12 cellular contexts compared by ENCODE assay signal in the genomic region with DNA sequence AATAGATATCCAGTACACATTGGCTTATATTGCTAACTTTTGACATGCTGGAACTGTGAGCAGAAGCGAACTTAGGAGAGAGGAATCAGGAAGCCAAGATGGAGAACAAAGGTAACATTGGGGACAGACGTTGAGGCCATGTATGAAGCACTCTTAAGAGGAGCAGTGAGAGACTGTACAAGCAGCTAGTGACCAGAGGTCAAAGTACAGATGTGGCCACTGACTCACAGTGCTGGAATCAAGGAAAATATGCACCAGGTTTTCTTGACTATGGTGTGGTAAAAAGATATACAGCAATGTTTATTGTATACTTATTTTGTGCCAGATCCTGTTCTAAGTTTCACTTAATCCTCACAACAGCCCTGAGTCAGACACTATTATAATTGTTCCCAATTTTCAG. TPM values are rescaled to one million over a fixed set of nuclear protein-coding genes. Genes with fewer than 3 reads are reported as not detected.
DNase-seq lines count a peak whose midpoint lies in the region; ATAC-seq, FAIRE-seq and TF ChIP-seq lines count a peak whose summit lies in the region.
"Had no signal": no experiment of that assay in that cellular context is flagged by ENCODE, and none has a peak within 500 bp of the region (broad histone marks: within the 10 kb centered on the region; RNA-seq: fewer than 3 reads in every experiment).

No MANE protein-coding gene starts in this region.

- BruUV-seq in HepG2 (replicated peaks; lab: Mats Ljungman, UMichigan) = no TSS peak

- POLR2A ChIA-PET in A549 (lab: Yijun Ruan, JAX) = interaction anchor here (0.9 kb wide), 1 partner anchor 203 kb away, joined by 3 read pairs; a partner anchor contains a TSS
- POLR2A ChIA-PET in HepG2 (lab: Yijun Ruan, JAX) = interaction anchor here (0.5 to 2.3 kb wide), 7 partner anchors 58 to 759 kb away, joined by 3 to 18 read pairs (median 3); a partner anchor contains a TSS

- no peak overlapping the region for H2AFZ ChIP-seq in HepG2 (ENCODE audit: low read length)

- TF ChIP-seq CTCF in A549 (IDR thresholded peaks at IDR 0.05) (no peak), bronchial epithelial cell (IDR thresholded peaks at IDR 0.05; ENCODE audit: insufficient read depth, low read length, severe bottlenecking) (no peak), HepG2 (CRISPR knock-in tag; IDR thresholded peaks at IDR 0.05) (no peak), heart left ventricle (IDR thresholded peaks at IDR 0.05) (no peak), GM13977 (IDR thresholded peaks at IDR 0.05; ENCODE audit: extremely low read depth, insufficient read depth, missing control alignments) (no peak), coronary artery (IDR thresholded peaks at IDR 0.05) (no peak)

- H4K20me1 ChIP-seq in HepG2 (ENCODE audit: insufficient read depth, low read length) = no peaks in the 10 kb centered on the region

- peak overlapping the region; percentile 4; the same call in 1 of the 2 replicates for H3K9ac ChIP-seq in HepG2 (ENCODE audit: insufficient read depth, low read depth, low read length)

- TF ChIP-seq RAD21 in A549 (conservative IDR thresholded peaks at IDR 0.05 in 1 of 2, IDR thresholded peaks at IDR 0.05 in 1 of 2) (no peak), HepG2 (CRISPR knock-in tag; IDR thresholded peaks at IDR 0.05) (no peak)

- peak overlapping the region; percentile 60 for H3K4me2 ChIP-seq in A549
- peak overlapping the region; percentile 56 for H3K4me2 ChIP-seq in HepG2 (ENCODE audit: low read depth, low read length)

- H3K27me3 ChIP-seq in bronchial epithelial cell (ENCODE audit: control insufficient read depth, insufficient read depth, low read length) (no peaks in the 10 kb centered on the region), HepG2 (ENCODE audit: control insufficient read depth in 1 of 2, insufficient read depth in 2 of 2, low read length in 2 of 2) (no peaks in the 10 kb centered on the region), heart left ventricle (no peaks in the 10 kb centered on the region)

- DNase-seq in A549 (ENCODE audit: low read depth in 1 of 2, low spot score in 1 of 2) (peak; percentile 26 to 66), HT1080 (ENCODE audit: low read depth) (peak; percentile 75), bronchial epithelial cell (ENCODE audit: low read depth) (peak; percentile 59), HepG2 (ENCODE audit: low spot score) (peak; percentile 81), heart left ventricle (no peak), GM13977 (ENCODE audit: low spot score) (no peak), coronary artery (ENCODE audit: low spot score) (no peak)
- DNase-seq: NCI-H1105 treated with DMSO at 0.1 percent for 48 hours; psoas muscle; SIG-M5; stimulated activated CD8-positive, alpha-beta memory T cell treated with anti-CD3 and anti-CD28 coated beads, Interleukin-4, amount 100 ng/mL, for 48 hours had no signal

- in situ Hi-C loops in HepG2 (cut with HindIII; ENCODE audit: extremely low pct_ligation_motif_present, low pct_unique_long_range_greater_than_20kb) (no loop called here), GM13977 (cut with MboI; ENCODE audit: low pct_unique_long_range_greater_than_20kb, low sequenced_read_pairs, unreplicated experiment) (no loop called here)

- WGBS in A549 (ENCODE audit: missing lambda C conversion rate) = 26% methylated on average over 2 of the region's 2 CpGs
- WGBS in HepG2 (ENCODE audit: low lambda C conversion rate) = 4% methylated on average over 2 of the region's 2 CpGs
- 74 to 81% (median 77%) methylated on average over 2 of the region's 2 CpGs for WGBS in heart left ventricle, 4 donors

- FAIRE-seq in A549 (lab: Jason Lieb, UNC) (no peak), bronchial epithelial cell (lab: Jason Lieb, UNC) (no peak), HepG2 (lab: Jason Lieb, UNC) (peak; percentile 92)

- TF ChIP-seq POLR2A in A549 (IDR thresholded peaks at IDR 0.05; ENCODE audit: low read length) (no peak), HepG2 (IDR thresholded peaks at IDR 0.05; ENCODE audit: insufficient read depth in 1 of 2, low read depth in 2 of 2, low read length in 2 of 2) (no peak), heart left ventricle (IDR thresholded peaks at IDR 0.05) (no peak)

- H3K9me3 ChIP-seq in A549 = no peaks in the 10 kb centered on the region
- H3K9me3 ChIP-seq in HepG2 (ENCODE audit: low read length) = no peaks in the 10 kb centered on the region
- no peaks in the 10 kb centered on the region for H3K9me3 ChIP-seq in heart left ventricle
- H3K9me3 ChIP-seq: psoas muscle had no signal

- intact Hi-C loops in HepG2 (cut with micrococcal nuclease; ENCODE audit: unreplicated experiment) = no loop called here
- intact Hi-C loops in heart left ventricle (cut with DNase I) = loop anchor here in 1 of 10 donors (10.0 kb wide), 1 partner anchor 59 kb away; no protein-coding TSS in a partner anchor

- no peaks in the 10 kb centered on the region for H3K79me2 ChIP-seq in HepG2 (ENCODE audit: insufficient read depth, low read length)

- ATAC-seq in A549 (peak; percentile 89 to 91), HepG2 (peak; percentile 92), heart left ventricle (no peak), GM18861 (IDR thresholded peaks at IDR 0.05; ENCODE audit: unreplicated experiment) (no peak)

- H3K4me1 ChIP-seq in A549 (peaks cover 66% of the 10 kb centered on the region), HepG2 (ENCODE audit: insufficient read depth, low read length) (peaks cover 38% of the 10 kb centered on the region), heart left ventricle (peaks cover 0 to 9% (median 0%) of the 10 kb centered on the region in 12 donors)
- H3K4me1 ChIP-seq: psoas muscle had no signal

- H3K36me3 ChIP-seq in bronchial epithelial cell (ENCODE audit: control insufficient read depth, insufficient read depth, low read length) = peaks cover 4% of the 10 kb centered on the region
- H3K36me3 ChIP-seq in HepG2 (replicated peaks in 1 of 2; ENCODE audit: control insufficient read depth in 1 of 2, insufficient read depth in 2 of 2, low read length in 2 of 2) = no peaks in the 10 kb centered on the region
- no peaks in the 10 kb centered on the region for H3K36me3 ChIP-seq in heart left ventricle

- H3K27ac ChIP-seq in A549 = peak overlapping the region; percentile 76 to 84
- peak overlapping the region; percentile 41 for H3K27ac ChIP-seq in HepG2 (ENCODE audit: extremely low read length, insufficient read depth, low read length)
- H3K27ac ChIP-seq in heart left ventricle = no peak overlapping the region
- no peak overlapping the region for H3K27ac ChIP-seq in coronary artery
- H3K27ac ChIP-seq: psoas muscle had no signal

- TF ChIP-seq EP300 in A549 (IDR thresholded peaks at IDR 0.05) (no peak), HepG2 (IDR thresholded peaks at IDR 0.05; ENCODE audit: low read depth in 2 of 2, low read length in 2 of 2) (peak in 1 of 2 experiments; percentile 43; a peak in 1 of 4 replicates), HepG2 (CRISPR knock-in tag; IDR thresholded peaks at IDR 0.05; ENCODE audit: borderline replicate concordance) (peak; percentile 41; the same call in 1 of the 2 replicates)

- CTCF ChIA-PET in A549 (lab: Yijun Ruan, JAX) (interaction anchor here (2.0 kb wide), 1 partner anchor 58 kb away, joined by 5 read pairs; no protein-coding TSS in a partner anchor), HepG2 (lab: Yijun Ruan, JAX; ENCODE audit: low intra/inter-chr PET ratio, low total read pairs) (no interaction called here)

- H3K4me3 ChIP-seq in A549 (no peak overlapping the region), bronchial epithelial cell (ENCODE audit: low read depth, low read length) (no peak overlapping the region), HepG2 (replicated peaks in 1 of 3; ENCODE audit: insufficient read depth in 1 of 3, low read depth in 2 of 3, low read length in 3 of 3) (peak overlapping the region in 1 of 3 experiments; percentile 7; a peak in 1 of 6 replicates), heart left ventricle (no peak overlapping the region), coronary artery (no peak overlapping the region)
- H3K4me3 ChIP-seq: psoas muscle had no signal

TF ChIP-seq in HepG2, 621 proteins besides CTCF, POLR2A, EP300 and RAD21 (continues in another document):
- TF ChIP-seq ZMYM4 (CRISPR knock-in tag; IDR thresholded peaks at IDR 0.05) = 0 out of 2 replicates have a peak, but pooled peaks have one; percentile 20

RNA-seq across cellular contexts. Expression of a gene that starts 2.0 kb away (rescaled TPM):
- polyA plus RNA-seq in A549 (2011; rRNA removed) (6.9 and 7.3 TPM in 2 replicates), A549 (2017; fragmentation: RNase III; extraction: RNeasy Plus Mini Kit Qiagen cat#74134 plus additional on column Dnase treatment) (1.0 to 1.6 TPM (median 1.1 TPM) in 3 replicates), HepG2 (2011; rRNA removed) (0.32 and 0.37 TPM in 2 replicates), heart left ventricle (under 1 TPM; 0.42 to 0.50 TPM)
- 0.58 and 0.63 TPM in 2 replicates for polyA plus RNA-seq in A549 (2012; cell fraction: cytosol; rRNA removed)
- 1.3 and 2.1 TPM in 2 replicates for polyA plus RNA-seq in A549 (2012; cell fraction: nucleus; rRNA removed)
- 5.3 and 7.5 TPM in 2 replicates for polyA minus RNA-seq in A549 (2011; rRNA and poly(A)+ RNA removed)
- 1.1 TPM in 2 replicates for total RNA-seq in HT1080 (2014; rRNA removed; shearing (Covaris generic))
- 1.3 and 1.6 TPM in 2 replicates for polyA plus RNA-seq in HT1080 (2015; cell fraction: cytosol; rRNA removed)
- polyA plus RNA-seq in HT1080 (2015; cell fraction: nucleus; rRNA removed) = 3.5 and 4.1 TPM in 2 replicates
- total RNA-seq in bronchial epithelial cell (150 and 291 TPM in 2 replicates), HepG2 (2016; rRNA removed; fragmentation: Illumina TruSeq; extraction: Trizol) (0.22 and 0.34 TPM in 2 replicates), heart left ventricle (1 to 10 TPM in 1 of 9 donors, under 1 TPM in 8; 0.14 to 1.1 (median 0.44) TPM)
- 0.53 and 0.91 TPM in 2 replicates for total RNA-seq in HepG2 (2016; cell fraction: cytosol; rRNA removed; fragmentation: Illumina TruSeq; extraction: Trizol; ENCODE audit: low read depth)
- total RNA-seq in HepG2 (2016; cell fraction: insoluble cytoplasmic fraction; rRNA removed; fragmentation: Illumina TruSeq; extraction: Trizol) = 0.42 and 0.48 TPM in 2 replicates
- 0.37 and 0.45 TPM in 2 replicates for total RNA-seq in HepG2 (2016; cell fraction: membrane; rRNA removed; fragmentation: Illumina TruSeq; extraction: Trizol)
- 0.68 and 1.5 TPM in 2 replicates for total RNA-seq in HepG2 (2016; cell fraction: nucleus; rRNA removed; fragmentation: Illumina TruSeq; extraction: Trizol)
- polyA plus RNA-seq in HepG2 (2011; cell fraction: cytosol; rRNA removed) = 0.22 and 0.24 TPM in 2 replicates
- 0.63 and 0.69 TPM in 2 replicates for polyA plus RNA-seq in HepG2 (2011; cell fraction: nucleus; rRNA removed)
- 0.17 and 0.27 TPM in 2 replicates for polyA plus RNA-seq in HepG2 (2012)
- 0.06 TPM in 1 of 2 replicates, not detected in the other for polyA plus RNA-seq in HepG2 (2016; cell fraction: cytosol; fragmentation: Illumina TruSeq; extraction: Trizol; ENCODE audit: low read depth)
- polyA plus RNA-seq in HepG2 (2016; cell fraction: insoluble cytoplasmic fraction; fragmentation: Illumina TruSeq; extraction: Trizol; ENCODE audit: low read depth) = 0.34 and 0.61 TPM in 2 replicates
- 0.15 and 0.18 TPM in 2 replicates for polyA plus RNA-seq in HepG2 (2016; cell fraction: membrane; fragmentation: Illumina TruSeq; extraction: Trizol; ENCODE audit: low read depth)
- polyA plus RNA-seq in HepG2 (2016; cell fraction: nucleus; fragmentation: Illumina TruSeq; extraction: Trizol; ENCODE audit: insufficient read depth, low read depth) = 1.2 and 1.8 TPM in 2 replicates
- 2.0 and 67.6 TPM in 2 replicates for polyA minus RNA-seq in HepG2 (2011; rRNA and poly(A)+ RNA removed; ENCODE audit: low replicate concordance)
- 0.40 and 0.62 TPM in 2 replicates for polyA minus RNA-seq in HepG2 (2011; cell fraction: cytosol; rRNA and poly(A)+ RNA removed)
- 3.1 and 4.8 TPM in 2 replicates for polyA minus RNA-seq in HepG2 (2011; cell fraction: nucleus; rRNA and poly(A)+ RNA removed)

Comparison
In these comparisons a context has a peak if more than half of its experiments do, and no peak if none do; other contexts are left out.
1. ATAC-seq: peak in A549 (2 of 2) and HepG2 (single experiment); none in heart left ventricle (0 of 4) and GM18861 (single experiment).
2. DNase-seq: peak in A549 (2 of 2), HT1080 (single experiment), bronchial epithelial cell (single experiment) and HepG2 (single experiment); none in heart left ventricle (0 of 5), GM13977 (single experiment) and coronary artery (single experiment).
3. H3K27ac ChIP-seq: peak in A549 (2 of 2) and HepG2 (single experiment); none in heart left ventricle (0 of 12) and coronary artery (0 of 2).
4. RNA of a gene that starts 2.0 kb away (total RNA-seq): 150 to 291 TPM in bronchial epithelial cell; 1.1 TPM in HT1080, 0.14 to 1.1 TPM in heart left ventricle and 0.22 to 1.5 TPM in HepG2; every median in the first group is over 10 times any median in the second.